In genomic region chr6:137873273-137873762, GRCh38 we compare ENCODE assay signal across 7 cellular contexts. TPM values are rescaled to one million over a fixed set of nuclear protein-coding genes. Genes with fewer than 3 reads are reported as not detected.
DNase-seq lines count a peak whose midpoint lies in the region; ATAC-seq and TF ChIP-seq lines count a peak whose summit lies in the region.

No MANE protein-coding gene starts in this region.

- no peak for TF ChIP-seq CTCF in epithelial cell of proximal tubule (conservative IDR thresholded peaks at IDR 0.05; ENCODE audit: low read depth, low read length)
- TF ChIP-seq CTCF in WERI-Rb-1 (IDR thresholded peaks at IDR 0.05; ENCODE audit: low read depth, low read length), result no peak

- H3K4me3 ChIP-seq in epithelial cell of proximal tubule (ENCODE audit: low read depth, low read length), result peak overlapping the region; percentile 29
- no peak overlapping the region for H3K4me3 ChIP-seq in WERI-Rb-1 (ENCODE audit: low read depth, low read length)

- H3K27me3 ChIP-seq in WERI-Rb-1 (ENCODE audit: insufficient read depth, low read depth, severe bottlenecking), result no peaks in the 10 kb centered on the region

- ATAC-seq in GM19023 (IDR thresholded peaks at IDR 0.05; ENCODE audit: unreplicated experiment) (peak; percentile 42), HG03439 (IDR thresholded peaks at IDR 0.05; ENCODE audit: unreplicated experiment) (peak; percentile 41)
- ATAC-seq in activated CD4-positive, CD25-positive, alpha-beta regulatory T cell treated with anti-CD3 and anti-CD28 coated beads, Interleukin-2, amount 50 U/mL, for 24 hours, result peak; percentile 72 to 77

- no peaks in the 10 kb centered on the region for H3K9me3 ChIP-seq in WERI-Rb-1 (ENCODE audit: severe bottlenecking)

- H3K27ac ChIP-seq in WERI-Rb-1, result no peak overlapping the region

- H3K36me3 ChIP-seq in WERI-Rb-1, result peaks cover 6% of the 10 kb centered on the region; the same call in 1 of the 2 replicates

- DNase-seq in epithelial cell of proximal tubule (ENCODE audit: low read depth) (peak; percentile 97), renal cortical epithelial cell (ENCODE audit: low read depth) (peak; percentile 99), WERI-Rb-1 (no peak), COLO668 (lab: John Stamatoyannopoulos, UW; ENCODE audit: unreplicated experiment) (no peak)

RNA-seq across cellular contexts. Expression of gene TNFAIP3, which starts 6.3 kb away (rescaled TPM):
- total RNA-seq in epithelial cell of proximal tubule (10.6 and 13.6 TPM in 2 replicates), renal cortical epithelial cell (35.2 and 53.7 TPM in 2 replicates)

Comparison
In these comparisons a context has a peak if more than half of its experiments do, and no peak if none do; other contexts are left out.
1. DNase-seq: peak in epithelial cell of proximal tubule (single experiment) and renal cortical epithelial cell (single experiment); none in WERI-Rb-1 (single experiment) and COLO668 (single experiment).
2. Peak in every context shown above with its lines, with median percentiles within 50 percentile points of each other: ATAC-seq.